In the genomic region with DNA sequence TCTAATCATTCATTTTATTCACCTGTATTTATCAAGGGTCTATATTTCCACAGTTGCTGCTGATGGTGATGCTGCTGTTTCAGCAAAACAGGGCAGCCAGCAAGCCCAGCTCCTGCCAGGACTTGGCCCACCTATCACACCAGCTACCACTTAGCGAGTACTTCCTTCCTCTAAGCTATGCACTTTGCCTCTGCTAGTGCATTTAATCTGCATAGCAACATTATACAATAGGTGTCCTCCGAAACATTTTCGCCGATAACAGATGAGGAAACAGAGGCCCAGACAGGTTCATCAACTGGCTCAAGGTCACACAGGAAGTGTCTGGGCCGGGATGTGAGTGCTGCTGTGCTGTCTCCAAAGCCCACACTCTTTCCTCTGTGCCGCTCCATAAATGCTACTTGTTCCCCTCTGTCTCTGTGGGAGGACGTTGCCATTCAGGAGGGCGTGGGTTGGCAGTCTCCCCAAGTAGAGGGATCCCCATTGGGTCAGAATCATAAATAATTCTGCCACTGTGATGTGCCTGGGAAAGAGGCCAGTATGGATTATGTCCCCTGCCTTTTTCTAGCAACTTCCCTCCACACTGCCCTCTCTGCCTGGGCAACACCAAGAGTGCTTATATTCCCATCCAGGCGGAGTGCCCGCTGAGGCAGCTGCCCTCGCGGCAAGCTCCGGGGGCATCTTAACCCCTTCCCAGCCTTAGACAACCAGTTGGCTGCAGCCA, we compare ENCODE assay signal across 32 cellular contexts. TPM values are rescaled to one million over a fixed set of nuclear protein-coding genes. Genes with fewer than 3 reads are reported as not detected.
DNase-seq lines count a peak whose midpoint lies in the region; ATAC-seq and TF ChIP-seq lines count a peak whose summit lies in the region.
"Had no signal": no experiment of that assay in that cellular context is flagged by ENCODE, and none has a peak within 500 bp of the region (broad histone marks: within the 10 kb centered on the region; RNA-seq: fewer than 3 reads in every experiment).

No MANE protein-coding gene starts in this region.

- POLR2A ChIA-PET in OCI-LY7 (lab: Charles Lee): no interaction called here

- peak overlapping the region; percentile 44 for H3K27ac ChIP-seq in angular gyrus (ENCODE audit: low read depth, low read length)
- no peak overlapping the region for H3K27ac ChIP-seq in OCI-LY7 (ENCODE audit: low read depth, low read length, poor library complexity, severe bottlenecking)
- H3K27ac ChIP-seq: BLaER1 treated with 17β-estradiol and CSF1 and Interleukin-3, amounts not matched to agents 10 nM and 100 nM; brain microvascular endothelial cell; gastrocnemius medialis; HL-60; ovary; PC-9; right atrium auricular region; thoracic aorta; uterus; VCaP had no signal

- peak; percentile 27 for DNase-seq in G401 (ENCODE audit: low spot score)
- peak in 34 of 42 donors; percentile 29 to 83 (median 64) for DNase-seq in head of caudate nucleus
- DNase-seq in posterior cingulate gyrus: peak in 7 of 10 donors; percentile 36 to 90 (median 50)
- DNase-seq in type B pancreatic cell (ENCODE audit: extremely low spot score, unreplicated experiment): no peak
- no peak for DNase-seq in OCI-LY7 (ENCODE audit: low spot score)
- DNase-seq: activated CD4-positive, alpha-beta T cell treated with anti-CD3 and anti-CD28 coated beads, Interleukin-2, amount 10 ng/mL, durations not matched to agents 24 days and 14 days; activated gamma-delta T cell treated with Interleukin-2 at 50 U/mL for 16 hours; activated T-cell treated with anti-CD3 and anti-CD28 coated beads, Interleukin-2, amount 50 U/mL, for 1 hour; brain microvascular endothelial cell; Calu3; endodermal cell; gastrocnemius medialis; HFFc6; NCI-H1694; NCI-H510A; NK-92 treated with Interleukin-12 subunit alpha and Interleukin-12 subunit beta, amount 100 ng/mL, for 24 hours; ovary; PC-9; stimulated activated CD4-positive, alpha-beta T cell treated with anti-CD3 and anti-CD28 coated beads, Interleukin-4, amount 100 ng/mL, for 24 hours; uterus had no signal

- intact Hi-C loops in head of caudate nucleus (cut with DNase I) (loop anchor here (10.0 kb wide), 1 partner anchor 504 kb away; a partner anchor contains a TSS), posterior cingulate gyrus (cut with DNase I) (loop anchor here (10.0 kb wide), 1 partner anchor 504 kb away; a partner anchor contains a TSS), OCI-LY7 (cut with micrococcal nuclease; ENCODE audit: unreplicated experiment) (no loop called here)

- H3K4me2 ChIP-seq in OCI-LY7 (ENCODE audit: low read length): no peak overlapping the region
- H3K4me2 ChIP-seq: GM23338, PC-9 had no signal

- ATAC-seq in GM21786 (IDR thresholded peaks at IDR 0.05; ENCODE audit: unreplicated experiment) (no peak), GM18861 (IDR thresholded peaks at IDR 0.05; ENCODE audit: unreplicated experiment) (no peak)
- ATAC-seq: GM23338; Right ventricle myocardium inferior; stimulated activated memory B cell treated with anti-CD40 and anti-IgM and Interleukin-4, amounts not matched to agents 10 μg/mL and 1 μg/mL and 100 μg/mL, for 72 hours had no signal

- H3K4me1 Mint-ChIP-seq in type B pancreatic cell (ENCODE audit: unreplicated experiment): no peaks in the 10 kb centered on the region
- H3K4me1 Mint-ChIP-seq: endodermal cell, GM23338 had no signal

- no peaks in the 10 kb centered on the region for H3K9me2 ChIP-seq in OCI-LY7 (ENCODE audit: insufficient read depth, low read length)

- H4K20me1 ChIP-seq in OCI-LY7 (ENCODE audit: insufficient read depth, low read length): no peaks in the 10 kb centered on the region
- H4K20me1 ChIP-seq: BLaER1 treated with 17β-estradiol and CSF1 and Interleukin-3, amounts not matched to agents 10 nM and 100 nM had no signal

- H3K36me3 ChIP-seq in OCI-LY7 (ENCODE audit: insufficient read depth, low read length): no peaks in the 10 kb centered on the region
- H3K36me3 ChIP-seq: BLaER1 treated with 17β-estradiol and CSF1 and Interleukin-3, amounts not matched to agents 10 nM and 100 nM; brain microvascular endothelial cell; gastrocnemius medialis; ovary; right atrium auricular region; thoracic aorta; uterus had no signal

- no peaks in the 10 kb centered on the region for H3K79me2 ChIP-seq in OCI-LY7 (ENCODE audit: insufficient read depth, low read depth, low read length)

- CTCF ChIA-PET in OCI-LY7 (lab: Charles Lee; ENCODE audit: unreplicated experiment): no interaction called here

- H3K27ac Mint-ChIP-seq in type B pancreatic cell: no peak overlapping the region
- H3K27ac Mint-ChIP-seq: activated CD4-positive, alpha-beta T cell treated with anti-CD3 and anti-CD28 coated beads, Interleukin-2, amount 10 ng/mL, durations not matched to agents 24 days and 14 days; endodermal cell; GM23338; HFFc6; nephron; stimulated activated memory B cell treated with anti-CD40 and anti-IgM and Interleukin-4, amounts not matched to agents 10 μg/mL and 1 μg/mL and 100 μg/mL, for 72 hours had no signal

- BruUV-seq in OCI-LY7 (replicated peaks; lab: Mats Ljungman, UMichigan): no TSS peak

- H3K36me3 Mint-ChIP-seq in type B pancreatic cell: peaks cover 4% of the 10 kb centered on the region
- H3K36me3 Mint-ChIP-seq: stimulated activated memory B cell treated with anti-CD40 and anti-IgM and Interleukin-4, amounts not matched to agents 10 μg/mL and 1 μg/mL and 100 μg/mL, for 72 hours had no signal

- H3K9me3 Mint-ChIP-seq in type B pancreatic cell: no peaks in the 10 kb centered on the region
- H3K9me3 Mint-ChIP-seq: activated CD4-positive, alpha-beta T cell treated with anti-CD3 and anti-CD28 coated beads, Interleukin-2, amount 10 ng/mL, durations not matched to agents 24 days and 14 days; endodermal cell; GM23338; HFFc6; nephron; stimulated activated memory B cell treated with anti-CD40 and anti-IgM and Interleukin-4, amounts not matched to agents 10 μg/mL and 1 μg/mL and 100 μg/mL, for 72 hours had no signal

- peaks cover 29% of the 10 kb centered on the region for H3K27me3 Mint-ChIP-seq in type B pancreatic cell

- no peak overlapping the region for H3K4me3 ChIP-seq in OCI-LY7 (ENCODE audit: low read depth, low read length, poor library complexity, severe bottlenecking)
- H3K4me3 ChIP-seq: BLaER1 treated with 17β-estradiol and CSF1 and Interleukin-3, amounts not matched to agents 10 nM and 100 nM; gastrocnemius medialis; GM23338; ovary; PC-9; right atrium auricular region; thoracic aorta; uterus had no signal

- no peaks in the 10 kb centered on the region for H3K4me1 ChIP-seq in OCI-LY7 (ENCODE audit: insufficient read depth, low read length, poor library complexity, severe bottlenecking)
- H3K4me1 ChIP-seq: gastrocnemius medialis, uterus had no signal

- in situ Hi-C loops in G401 (cut with HindIII; ENCODE audit: low sequenced_read_pairs): no loop called here

- H3K9me3 ChIP-seq in OCI-LY7 (ENCODE audit: low read length): no peaks in the 10 kb centered on the region
- H3K9me3 ChIP-seq: BLaER1 treated with 17β-estradiol and CSF1 and Interleukin-3, amounts not matched to agents 10 nM and 100 nM; gastrocnemius medialis; ovary; right atrium auricular region; thoracic aorta; uterus had no signal

- no peak overlapping the region for H2AFZ ChIP-seq in OCI-LY7 (ENCODE audit: low read length)
- H2AFZ ChIP-seq: GM23338, PC-9 had no signal

- no peak overlapping the region for H3K4me3 Mint-ChIP-seq in type B pancreatic cell
- H3K4me3 Mint-ChIP-seq: activated CD4-positive, alpha-beta T cell treated with anti-CD3 and anti-CD28 coated beads, Interleukin-2, amount 10 ng/mL, durations not matched to agents 24 days and 14 days; endodermal cell; GM23338; HFFc6; nephron; stimulated activated memory B cell treated with anti-CD40 and anti-IgM and Interleukin-4, amounts not matched to agents 10 μg/mL and 1 μg/mL and 100 μg/mL, for 72 hours had no signal

- TF ChIP-seq CTCF in type B pancreatic cell (conservative IDR thresholded peaks at IDR 0.05): no peak
- no peak for TF ChIP-seq CTCF in OCI-LY7 (conservative IDR thresholded peaks at IDR 0.05; ENCODE audit: low read length)

RNA-seq across cellular contexts. Expression of a gene that starts 9.4 kb away (rescaled TPM):
- total RNA-seq in G401 (2014; rRNA removed; shearing (Covaris generic)): not detected in 2 replicates
- total RNA-seq in type B pancreatic cell (ENCODE audit: low replicate concordance) (37.8 and 63.1 TPM in 2 replicates), OCI-LY7 (2022) (not detected in 2 replicates)
- not detected in 2 replicates for total RNA-seq in OCI-LY7 (2014; rRNA removed; shearing (Covaris generic))

RNA-seq across cellular contexts. Expression of a gene that starts 42.5 kb away (rescaled TPM):
- 16.4 and 30.7 TPM in 2 replicates for total RNA-seq in G401 (2014; rRNA removed; shearing (Covaris generic))
- total RNA-seq in type B pancreatic cell (ENCODE audit: low replicate concordance) (43.3 and 48.9 TPM in 2 replicates), OCI-LY7 (2022) (79.2 and 91.3 TPM in 2 replicates)
- total RNA-seq in OCI-LY7 (2014; rRNA removed; shearing (Covaris generic)): 63.5 and 72.6 TPM in 2 replicates

Comparison
In these comparisons a context has a peak if more than half of its experiments do, and no peak if none do; other contexts are left out.
1. DNase-seq: peak in G401 (single experiment), head of caudate nucleus (34 of 42) and posterior cingulate gyrus (7 of 10); none in type B pancreatic cell (single experiment) and OCI-LY7 (single experiment).
2. RNA of a gene that starts 9.4 kb away (total RNA-seq): 37.8 to 63.1 TPM in type B pancreatic cell; not detected in OCI-LY7 and not detected in G401; every median in the first group is over 10 times any median in the second.